In genomic region chr6:52419809-52420667, GRCh38 we compare ENCODE assay signal across 1 cellular context.
TF ChIP-seq lines count a peak whose summit lies in the region.

A gene with protein sequence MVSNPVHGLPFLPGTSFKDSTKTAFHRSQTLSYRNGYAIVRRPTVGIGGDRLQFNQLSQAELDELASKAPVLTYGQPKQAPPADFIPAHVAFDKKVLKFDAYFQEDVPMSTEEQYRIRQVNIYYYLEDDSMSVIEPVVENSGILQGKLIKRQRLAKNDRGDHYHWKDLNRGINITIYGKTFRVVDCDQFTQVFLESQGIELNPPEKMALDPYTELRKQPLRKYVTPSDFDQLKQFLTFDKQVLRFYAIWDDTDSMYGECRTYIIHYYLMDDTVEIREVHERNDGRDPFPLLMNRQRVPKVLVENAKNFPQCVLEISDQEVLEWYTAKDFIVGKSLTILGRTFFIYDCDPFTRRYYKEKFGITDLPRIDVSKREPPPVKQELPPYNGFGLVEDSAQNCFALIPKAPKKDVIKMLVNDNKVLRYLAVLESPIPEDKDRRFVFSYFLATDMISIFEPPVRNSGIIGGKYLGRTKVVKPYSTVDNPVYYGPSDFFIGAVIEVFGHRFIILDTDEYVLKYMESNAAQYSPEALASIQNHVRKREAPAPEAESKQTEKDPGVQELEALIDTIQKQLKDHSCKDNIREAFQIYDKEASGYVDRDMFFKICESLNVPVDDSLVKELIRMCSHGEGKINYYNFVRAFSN (plus strand): TSS chr6:52420342. CDS start chr6:52420411, 69 bp downstream.

TF ChIP-seq in HEK293, 187 proteins besides CTCF, POLR2A, EP300 and RAD21 (continued from another document):
- TF ChIP-seq, protein P1, sequence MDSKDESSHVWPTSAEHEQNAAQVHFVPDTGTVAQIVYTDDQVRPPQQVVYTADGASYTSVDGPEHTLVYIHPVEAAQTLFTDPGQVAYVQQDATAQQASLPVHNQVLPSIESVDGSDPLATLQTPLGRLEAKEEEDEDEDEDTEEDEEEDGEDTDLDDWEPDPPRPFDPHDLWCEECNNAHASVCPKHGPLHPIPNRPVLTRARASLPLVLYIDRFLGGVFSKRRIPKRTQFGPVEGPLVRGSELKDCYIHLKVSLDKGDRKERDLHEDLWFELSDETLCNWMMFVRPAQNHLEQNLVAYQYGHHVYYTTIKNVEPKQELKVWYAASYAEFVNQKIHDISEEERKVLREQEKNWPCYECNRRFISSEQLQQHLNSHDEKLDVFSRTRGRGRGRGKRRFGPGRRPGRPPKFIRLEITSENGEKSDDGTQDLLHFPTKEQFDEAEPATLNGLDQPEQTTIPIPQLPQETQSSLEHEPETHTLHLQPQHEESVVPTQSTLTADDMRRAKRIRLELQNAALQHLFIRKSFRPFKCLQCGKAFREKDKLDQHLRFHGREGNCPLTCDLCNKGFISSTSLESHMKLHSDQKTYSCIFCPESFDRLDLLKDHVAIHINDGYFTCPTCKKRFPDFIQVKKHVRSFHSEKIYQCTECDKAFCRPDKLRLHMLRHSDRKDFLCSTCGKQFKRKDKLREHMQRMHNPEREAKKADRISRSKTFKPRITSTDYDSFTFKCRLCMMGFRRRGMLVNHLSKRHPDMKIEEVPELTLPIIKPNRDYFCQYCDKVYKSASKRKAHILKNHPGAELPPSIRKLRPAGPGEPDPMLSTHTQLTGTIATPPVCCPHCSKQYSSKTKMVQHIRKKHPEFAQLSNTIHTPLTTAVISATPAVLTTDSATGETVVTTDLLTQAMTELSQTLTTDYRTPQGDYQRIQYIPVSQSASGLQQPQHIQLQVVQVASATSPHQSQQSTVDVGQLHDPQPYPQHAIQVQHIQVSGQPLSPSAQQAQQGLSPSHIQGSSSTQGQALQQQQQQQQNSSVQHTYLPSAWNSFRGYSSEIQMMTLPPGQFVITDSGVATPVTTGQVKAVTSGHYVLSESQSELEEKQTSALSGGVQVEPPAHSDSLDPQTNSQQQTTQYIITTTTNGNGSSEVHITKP (tag by site-specific recombination; IDR thresholded peaks at IDR 0.05): peak; percentile 89
- TF ChIP-seq ZNF48 (tag by site-specific recombination; IDR thresholded peaks at IDR 0.05) (no peak), ZNF629 (tag by site-specific recombination; IDR thresholded peaks at IDR 0.05) (peak; percentile 23; the same call in 1 of the 2 replicates), ZBTB48 (tag by site-specific recombination; IDR thresholded peaks at IDR 0.05) (peak; percentile 62; the same call in 1 of the 2 replicates), ZBTB17 (tag by site-specific recombination; IDR thresholded peaks at IDR 0.05) (no peak), KLF16 (tag by site-specific recombination; IDR thresholded peaks at IDR 0.05) (peak; percentile 86), IKZF3 (tag by site-specific recombination; IDR thresholded peaks at IDR 0.05) (peak; percentile 82), ZNF677 (tag by site-specific recombination; IDR thresholded peaks at IDR 0.05) (peak; percentile 52; the same call in 1 of the 2 replicates), ZNF830 (tag by site-specific recombination; IDR thresholded peaks at IDR 0.05; ENCODE audit: low read depth) (no peak), GLIS2 (tag by site-specific recombination; IDR thresholded peaks at IDR 0.05) (peak; percentile 44), ZNF585B (tag by site-specific recombination; IDR thresholded peaks at IDR 0.05) (no peak), ZXDB (tag by site-specific recombination; IDR thresholded peaks at IDR 0.05) (peak; percentile 61), ZFHX2 (tag by site-specific recombination; conservative IDR thresholded peaks at IDR 0.05) (peak; percentile 91), KLF17 (tag by site-specific recombination; IDR thresholded peaks at IDR 0.05) (peak; percentile 37; the same call in 1 of the 2 replicates), ZNF555 (tag by site-specific recombination; conservative IDR thresholded peaks at IDR 0.05) (no peak), ZNF391 (tag by site-specific recombination; IDR thresholded peaks at IDR 0.05; ENCODE audit: borderline replicate concordance, low read depth) (peak; percentile 81; the same call in 1 of the 2 replicates), ZNF350 (tag by site-specific recombination; IDR thresholded peaks at IDR 0.05) (no peak), ZSCAN30 (tag by site-specific recombination; IDR thresholded peaks at IDR 0.05) (peak; percentile 61; the same call in 1 of the 2 replicates), ZNF645 (tag by site-specific recombination; IDR thresholded peaks at IDR 0.05) (0 out of 2 replicates have a peak, but pooled peaks have one; percentile 38), ZFP69B (tag by site-specific recombination; IDR thresholded peaks at IDR 0.05) (0 out of 2 replicates have a peak, but pooled peaks have one; percentile 14), EGR2 (tag by site-specific recombination; IDR thresholded peaks at IDR 0.05; ENCODE audit: low read depth) (peak; percentile 90), SP2 (tag by site-specific recombination; IDR thresholded peaks at IDR 0.05) (peak; percentile 99)
- TF ChIP-seq, protein P2, sequence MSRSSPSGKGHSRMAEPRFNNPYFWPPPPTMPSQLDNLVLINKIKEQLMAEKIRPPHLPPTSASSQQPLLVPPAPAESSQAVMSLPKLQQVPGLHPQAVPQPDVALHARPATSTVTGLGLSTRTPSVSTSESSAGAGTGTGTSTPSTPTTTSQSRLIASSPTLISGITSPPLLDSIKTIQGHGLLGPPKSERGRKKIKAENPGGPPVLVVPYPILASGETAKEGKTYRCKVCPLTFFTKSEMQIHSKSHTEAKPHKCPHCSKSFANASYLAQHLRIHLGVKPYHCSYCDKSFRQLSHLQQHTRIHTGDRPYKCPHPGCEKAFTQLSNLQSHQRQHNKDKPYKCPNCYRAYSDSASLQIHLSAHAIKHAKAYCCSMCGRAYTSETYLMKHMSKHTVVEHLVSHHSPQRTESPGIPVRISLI (tag by site-specific recombination; IDR thresholded peaks at IDR 0.05): no peak
- TF ChIP-seq, protein P3, sequence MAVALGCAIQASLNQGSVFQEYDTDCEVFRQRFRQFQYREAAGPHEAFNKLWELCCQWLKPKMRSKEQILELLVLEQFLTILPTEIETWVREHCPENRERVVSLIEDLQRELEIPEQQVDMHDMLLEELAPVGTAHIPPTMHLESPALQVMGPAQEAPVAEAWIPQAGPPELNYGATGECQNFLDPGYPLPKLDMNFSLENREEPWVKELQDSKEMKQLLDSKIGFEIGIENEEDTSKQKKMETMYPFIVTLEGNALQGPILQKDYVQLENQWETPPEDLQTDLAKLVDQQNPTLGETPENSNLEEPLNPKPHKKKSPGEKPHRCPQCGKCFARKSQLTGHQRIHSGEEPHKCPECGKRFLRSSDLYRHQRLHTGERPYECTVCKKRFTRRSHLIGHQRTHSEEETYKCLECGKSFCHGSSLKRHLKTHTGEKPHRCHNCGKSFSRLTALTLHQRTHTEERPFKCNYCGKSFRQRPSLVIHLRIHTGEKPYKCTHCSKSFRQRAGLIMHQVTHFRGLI (tag by site-specific recombination; IDR thresholded peaks at IDR 0.05): no peak
